Comparison of ENCODE assay signal across 25 cellular contexts in the genomic region with DNA sequence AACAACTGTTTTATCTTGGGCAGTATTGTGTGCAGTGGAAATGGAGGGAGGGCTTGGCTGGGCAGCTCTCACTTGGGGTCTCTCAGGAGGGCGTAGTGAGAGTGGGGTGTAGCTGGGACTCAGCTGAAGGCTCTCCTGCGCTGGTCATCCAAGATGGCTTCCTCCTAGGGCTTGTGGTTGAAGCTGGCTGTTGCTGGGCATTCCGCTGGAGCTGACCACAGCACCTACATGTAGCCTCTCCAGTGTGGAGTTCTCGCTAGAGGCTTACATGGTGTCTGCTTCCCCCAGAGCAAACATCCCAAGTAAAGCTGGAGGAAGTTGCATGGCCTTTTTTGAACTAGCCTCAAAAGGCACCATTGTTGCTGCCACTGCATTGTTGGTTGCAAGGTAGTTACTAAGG.
"Had no signal": no experiment of that assay in that cellular context is flagged by ENCODE, and none has a peak within 500 bp of the region (broad histone marks: within the 10 kb centered on the region; RNA-seq: fewer than 3 reads in every experiment).

No MANE protein-coding gene starts in this region.

- H3K27ac ChIP-seq: colonic mucosa, epithelial cell of prostate, gastrocnemius medialis, lower lobe of right lung, ovary, psoas muscle, sigmoid colon, skin epidermis, spleen, stomach, thyroid gland, vagina had no signal

- H3K27me3 ChIP-seq: colonic mucosa, gastrocnemius medialis, ovary, sigmoid colon, spleen, stomach, thyroid gland, vagina had no signal

- DNase-seq: colonic mucosa; effector CD8-positive, alpha-beta T cell; endodermal cell; foreskin fibroblast; gastrocnemius medialis; head of caudate nucleus; left ventricle myocardium superior; lower lobe of right lung; naive B cell; occipital lobe; ovary; posterior cingulate gyrus; psoas muscle; right cardiac atrium; sigmoid colon; spleen; stimulated activated naive B cell treated with anti-CD40 and anti-IgM and Interleukin-4, amounts not matched to agents 10 μg/mL and 1 μg/mL and 100 μg/mL, for 72 hours; stomach; thyroid gland; trophoblast cell had no signal

- H3K4me1 ChIP-seq: colonic mucosa, gastrocnemius medialis, lower lobe of right lung, psoas muscle, sigmoid colon, spleen, stomach, thyroid gland, vagina had no signal

- H3K4me3 ChIP-seq: colonic mucosa, gastrocnemius medialis, lower lobe of right lung, ovary, psoas muscle, sigmoid colon, skin epidermis, spleen, stomach, thyroid gland, vagina had no signal

- H3K9me3 ChIP-seq: colonic mucosa, gastrocnemius medialis, lower lobe of right lung, ovary, psoas muscle, sigmoid colon, spleen, stomach, thyroid gland, vagina had no signal

- ATAC-seq: esophagus mucosa; gastrocnemius medialis; left ventricle myocardium superior; lower lobe of right lung; natural killer cell treated with Interleukin-12 subunit alpha and Interleukin-12 subunit beta and Interleukin-15 and Interleukin-18, amount 100 ng/mL, for 72 hours; psoas muscle; right cardiac atrium; stimulated activated naive B cell treated with anti-CD40 and anti-IgM and Interleukin-4, amounts not matched to agents 10 μg/mL and 1 μg/mL and 100 μg/mL, for 72 hours had no signal

- H3K36me3 ChIP-seq: colonic mucosa, gastrocnemius medialis, lower lobe of right lung, ovary, sigmoid colon, spleen, stomach, thyroid gland, vagina had no signal
